In genomic region chr16:27367463-27368357, GRCh38 we compare ENCODE assay signal across 8 cellular contexts. TPM values are rescaled to one million over a fixed set of nuclear protein-coding genes. Genes with fewer than 3 reads are reported as not detected.
A peak's percentile ranks its signal among the peaks of the same experiment; 100 is the strongest.
DNase-seq lines count a peak whose midpoint lies in the region; ATAC-seq and TF ChIP-seq lines count a peak whose summit lies in the region.

No MANE protein-coding gene starts in this region.

- H3K9me3 ChIP-seq in KOPT-K1 (ENCODE audit: insufficient read depth, low read length, poor library complexity, severe bottlenecking) (peaks cover 18% of the 10 kb centered on the region), heart right ventricle (peaks cover 0 to 10% (median 0%) of the 10 kb centered on the region in 11 donors), vagina (peaks cover 3% of the 10 kb centered on the region)

- H3K27me3 ChIP-seq in heart right ventricle (no peaks in the 10 kb centered on the region), rectal smooth muscle tissue (ENCODE audit: control insufficient read depth, insufficient read depth, low read length) (no peaks in the 10 kb centered on the region), vagina (no peaks in the 10 kb centered on the region)

- ATAC-seq in GM21737 (IDR thresholded peaks at IDR 0.05; ENCODE audit: unreplicated experiment) (peak; percentile 64), heart right ventricle (peak; percentile 87 to 94 (median 90))
- peak; percentile 79 for ATAC-seq in activated naive CD8-positive, alpha-beta T cell treated with anti-CD3 and anti-CD28 coated beads, Interleukin-2, amount 50 U/mL, for 24 hours

- peak overlapping the region; percentile 97 for H3K27ac ChIP-seq in KOPT-K1 (ENCODE audit: low read depth, low read length, poor library complexity, severe bottlenecking)
- peak overlapping the region in 9 of 10 donors; percentile 38 to 87 (median 53) for H3K27ac ChIP-seq in heart right ventricle
- H3K27ac ChIP-seq in rectal smooth muscle tissue (ENCODE audit: low read depth, low read length) = no peak overlapping the region
- H3K27ac ChIP-seq in vagina = peak overlapping the region; percentile 59

- intact Hi-C loops in heart right ventricle (cut with DNase I) (loop anchor here in 9 of 10 donors (1.0 to 10.0 kb wide), 11 partner anchors 40 to 1533 kb away; partner anchors contain the start of gene IL4R (in 1 of the 9)), vagina (cut with DNase I) (loop anchor here (1.0 to 5.0 kb wide), 3 partner anchors 55 to 188 kb away; partner anchors contain the start of gene IL4R)

- TF ChIP-seq POLR2A in vagina (IDR thresholded peaks at IDR 0.05) = no peak

- H3K27ac Mint-ChIP-seq in activated naive CD8-positive, alpha-beta T cell treated with anti-CD3 and anti-CD28 coated beads, Interleukin-2, amount 50 U/mL, for 24 hours = peak overlapping the region; percentile 99

- H3K4me3 ChIP-seq in heart right ventricle (peak overlapping the region in 7 of 10 donors; percentile 20 to 41 (median 32)), rectal smooth muscle tissue (ENCODE audit: low read length) (peak overlapping the region; percentile 63), vagina (peak overlapping the region; percentile 10 to 13)

- in situ Hi-C loops in G401 (cut with HindIII; ENCODE audit: low sequenced_read_pairs) = no loop called here

- H3K36me3 Mint-ChIP-seq in activated naive CD8-positive, alpha-beta T cell treated with anti-CD3 and anti-CD28 coated beads, Interleukin-2, amount 50 U/mL, for 24 hours (ENCODE audit: low read depth) = peaks cover 45% of the 10 kb centered on the region

- DNase-seq in G401 (ENCODE audit: low spot score) = peak; percentile 56
- DNase-seq in T follicular helper cell (ENCODE audit: low read depth) = peak; percentile 88
- peak; percentile 92 for DNase-seq in activated naive CD8-positive, alpha-beta T cell treated with anti-CD3 and anti-CD28 coated beads, Interleukin-2, amount 50 U/mL, for 24 hours
- peak; percentile 82 for DNase-seq in heart right ventricle
- no peak for DNase-seq in vagina (ENCODE audit: extremely low spot score in 2 of 2)

- peaks cover 14% of the 10 kb centered on the region for H3K9me3 Mint-ChIP-seq in activated naive CD8-positive, alpha-beta T cell treated with anti-CD3 and anti-CD28 coated beads, Interleukin-2, amount 50 U/mL, for 24 hours

- peaks cover 15% of the 10 kb centered on the region; the same call in 1 of the 2 replicates for H3K36me3 ChIP-seq in KOPT-K1 (ENCODE audit: insufficient read depth, low read length)
- H3K36me3 ChIP-seq in heart right ventricle = peaks cover 0 to 20% (median 0%) of the 10 kb centered on the region in 9 donors
- H3K36me3 ChIP-seq in rectal smooth muscle tissue (ENCODE audit: control insufficient read depth, insufficient read depth, low read length) = peaks cover 5% of the 10 kb centered on the region
- H3K36me3 ChIP-seq in vagina = peaks cover 0 to 10% of the 10 kb centered on the region in 2 donors

- no peak overlapping the region for H3K9ac ChIP-seq in rectal smooth muscle tissue (ENCODE audit: low read length)

- peaks cover 84% of the 10 kb centered on the region for H3K4me1 Mint-ChIP-seq in activated naive CD8-positive, alpha-beta T cell treated with anti-CD3 and anti-CD28 coated beads, Interleukin-2, amount 50 U/mL, for 24 hours

- peaks cover 0 to 36% (median 13%) of the 10 kb centered on the region in 9 donors for H3K4me1 ChIP-seq in heart right ventricle
- peaks cover 4% of the 10 kb centered on the region for H3K4me1 ChIP-seq in rectal smooth muscle tissue (ENCODE audit: control insufficient read depth, insufficient read depth, low read length)
- peaks cover 17% of the 10 kb centered on the region for H3K4me1 ChIP-seq in vagina

- WGBS in heart right ventricle, 2 donors = 25 to 27% methylated on average over 27 of the region's 27 CpGs

- H3K27me3 Mint-ChIP-seq in activated naive CD8-positive, alpha-beta T cell treated with anti-CD3 and anti-CD28 coated beads, Interleukin-2, amount 50 U/mL, for 24 hours = no peaks in the 10 kb centered on the region

- peak; percentile 77 to 92 (median 86) for TF ChIP-seq CTCF in heart right ventricle (IDR thresholded peaks at IDR 0.05)
- TF ChIP-seq CTCF in vagina (IDR thresholded peaks at IDR 0.05) = peak; percentile 71 to 90 (median 73)

- peak overlapping the region; percentile 65 for H3K4me3 Mint-ChIP-seq in activated naive CD8-positive, alpha-beta T cell treated with anti-CD3 and anti-CD28 coated beads, Interleukin-2, amount 50 U/mL, for 24 hours

RNA-seq across cellular contexts. Expression of gene IL21R, which starts 34.3 kb away (rescaled TPM):
- 0.18 TPM in 1 of 2 replicates, not detected in the other for total RNA-seq in G401 (2014; rRNA removed; shearing (Covaris generic))
- total RNA-seq in heart right ventricle (1 to 10 TPM in 1 of 10 donors, under 1 TPM in 8, not detected in 1; 0.06 to 3.6 (median 0.15) TPM), vagina (0.98 TPM)
- polyA plus RNA-seq in heart right ventricle = under 1 TPM in 1 of 2 donors, not detected in 1; 0.07 TPM

RNA-seq across cellular contexts. Expression of gene IL4R, which starts 53.9 kb away (rescaled TPM):
- 12.1 and 22.7 TPM in 2 replicates for total RNA-seq in G401 (2014; rRNA removed; shearing (Covaris generic))
- 10 to 100 TPM in 4 of 10 donors, 1 to 10 TPM in 6; 5.0 to 28.9 (median 9.7) TPM for total RNA-seq in heart right ventricle
- polyA plus RNA-seq in heart right ventricle = 10 to 100 TPM; 10.0 to 10.2 TPM
- total RNA-seq in vagina = 64.1 TPM

Comparison
In these comparisons a context has a peak if more than half of its experiments do, and no peak if none do; other contexts are left out.
1. DNase-seq: peak in G401 (single experiment), T follicular helper cell (single experiment), activated naive CD8-positive, alpha-beta T cell treated with anti-CD3 and anti-CD28 coated beads, Interleukin-2, amount 50 U/mL, for 24 hours (single experiment) and heart right ventricle (2 of 2); none in vagina (0 of 2).
2. H3K4me3 ChIP-seq: peak in every context shown above with its lines; median percentile 63 in rectal smooth muscle tissue; 32 in heart right ventricle; 12 in vagina.
3. Peak in every context shown above with its lines, with median percentiles within 50 percentile points of each other: ATAC-seq.